In genomic region chr6:21312118-21312517, GRCh38 we compare ENCODE assay signal across 1 cellular context.
TF ChIP-seq lines count a peak whose summit lies in the region.

No MANE protein-coding gene starts in this region.

TF ChIP-seq in GM23338, 12 proteins besides CTCF, POLR2A, EP300 and RAD21 (continued from another document):
- TF ChIP-seq ZNF462 (CRISPR knock-in tag; IDR thresholded peaks at IDR 0.05) (no peak), ETS1 (IDR thresholded peaks at IDR 0.05) (no peak), ZNF331 (CRISPR knock-in tag; IDR thresholded peaks at IDR 0.05; ENCODE audit: low read depth) (no peak), JUNB (IDR thresholded peaks at IDR 0.05; ENCODE audit: unreplicated experiment) (no peak), POLR2AphosphoS5 (IDR thresholded peaks at IDR 0.05; ENCODE audit: low read depth) (no peak), EZH2phosphoT487 (IDR thresholded peaks at IDR 0.05; ENCODE audit: unreplicated experiment) (no peak), CREB1 (CRISPR knock-in tag; IDR thresholded peaks at IDR 0.05; ENCODE audit: low read depth) (no peak)
